Comparison of ENCODE assay signal across 1 cellular context in the genomic region with DNA sequence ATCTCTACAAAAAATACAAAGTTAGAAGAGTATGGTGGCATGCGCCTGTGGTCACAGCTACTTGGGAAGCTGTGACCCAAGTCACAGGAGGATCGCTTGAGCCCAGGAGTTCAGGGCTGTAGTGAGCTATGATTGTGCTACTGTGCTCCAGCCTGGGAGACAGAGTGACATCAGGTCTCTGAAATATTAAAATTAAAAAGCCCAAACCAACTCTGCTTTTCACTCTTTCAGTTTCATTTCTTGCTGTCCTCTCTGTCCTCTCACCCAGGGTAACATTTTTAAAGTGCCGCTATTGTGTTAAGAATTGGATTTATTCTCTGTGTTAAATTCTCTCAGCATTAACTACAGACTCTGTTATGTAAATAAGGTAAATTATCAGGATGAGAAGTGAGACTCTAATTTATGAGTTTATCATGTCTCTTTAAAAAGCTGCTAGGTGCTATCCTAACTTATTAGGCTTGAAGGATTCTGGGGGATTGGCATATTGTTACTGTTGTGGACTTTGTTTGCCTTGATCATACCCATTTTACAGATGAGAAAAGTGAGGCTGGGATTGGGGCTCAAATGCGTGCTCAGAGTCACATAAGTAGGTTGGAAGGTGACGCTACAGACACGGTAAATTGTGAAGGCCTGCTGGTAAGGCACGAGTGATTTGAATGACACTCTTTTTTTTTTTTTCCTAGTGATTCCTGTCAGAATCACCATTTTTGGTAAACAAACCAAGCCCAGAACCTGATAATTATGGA.
TF ChIP-seq lines count a peak whose summit lies in the region.

No MANE protein-coding gene starts in this region.

TF ChIP-seq in K562, 482 proteins besides CTCF, POLR2A, EP300 and RAD21:
- TF ChIP-seq ADNP (tag; IDR thresholded peaks at IDR 0.05) (peak; percentile 29; the same call in 1 of the 2 replicates), JUNB (CRISPR knock-in tag; conservative IDR thresholded peaks at IDR 0.05) (no peak), RFX5 (IDR thresholded peaks at IDR 0.05; ENCODE audit: low read depth, low read length) (no peak), GTF2A2 (tag; IDR thresholded peaks at IDR 0.05) (no peak), ZNF57 (CRISPR knock-in tag; IDR thresholded peaks at IDR 0.05) (no peak), RBM25 (IDR thresholded peaks at IDR 0.05; ENCODE audit: low read depth, low read length, severe bottlenecking) (peak; percentile 92), TSC22D4 (tag; IDR thresholded peaks at IDR 0.05) (no peak), PRMT5 (CRISPR knock-in tag; IDR thresholded peaks at IDR 0.05) (no peak)
- TF ChIP-seq, protein P1, sequence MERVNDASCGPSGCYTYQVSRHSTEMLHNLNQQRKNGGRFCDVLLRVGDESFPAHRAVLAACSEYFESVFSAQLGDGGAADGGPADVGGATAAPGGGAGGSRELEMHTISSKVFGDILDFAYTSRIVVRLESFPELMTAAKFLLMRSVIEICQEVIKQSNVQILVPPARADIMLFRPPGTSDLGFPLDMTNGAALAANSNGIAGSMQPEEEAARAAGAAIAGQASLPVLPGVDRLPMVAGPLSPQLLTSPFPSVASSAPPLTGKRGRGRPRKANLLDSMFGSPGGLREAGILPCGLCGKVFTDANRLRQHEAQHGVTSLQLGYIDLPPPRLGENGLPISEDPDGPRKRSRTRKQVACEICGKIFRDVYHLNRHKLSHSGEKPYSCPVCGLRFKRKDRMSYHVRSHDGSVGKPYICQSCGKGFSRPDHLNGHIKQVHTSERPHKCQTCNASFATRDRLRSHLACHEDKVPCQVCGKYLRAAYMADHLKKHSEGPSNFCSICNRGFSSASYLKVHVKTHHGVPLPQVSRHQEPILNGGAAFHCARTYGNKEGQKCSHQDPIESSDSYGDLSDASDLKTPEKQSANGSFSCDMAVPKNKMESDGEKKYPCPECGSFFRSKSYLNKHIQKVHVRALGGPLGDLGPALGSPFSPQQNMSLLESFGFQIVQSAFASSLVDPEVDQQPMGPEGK (CRISPR knock-in tag; IDR thresholded peaks at IDR 0.05; ENCODE audit: borderline replicate concordance): no peak
- TF ChIP-seq, protein P2, sequence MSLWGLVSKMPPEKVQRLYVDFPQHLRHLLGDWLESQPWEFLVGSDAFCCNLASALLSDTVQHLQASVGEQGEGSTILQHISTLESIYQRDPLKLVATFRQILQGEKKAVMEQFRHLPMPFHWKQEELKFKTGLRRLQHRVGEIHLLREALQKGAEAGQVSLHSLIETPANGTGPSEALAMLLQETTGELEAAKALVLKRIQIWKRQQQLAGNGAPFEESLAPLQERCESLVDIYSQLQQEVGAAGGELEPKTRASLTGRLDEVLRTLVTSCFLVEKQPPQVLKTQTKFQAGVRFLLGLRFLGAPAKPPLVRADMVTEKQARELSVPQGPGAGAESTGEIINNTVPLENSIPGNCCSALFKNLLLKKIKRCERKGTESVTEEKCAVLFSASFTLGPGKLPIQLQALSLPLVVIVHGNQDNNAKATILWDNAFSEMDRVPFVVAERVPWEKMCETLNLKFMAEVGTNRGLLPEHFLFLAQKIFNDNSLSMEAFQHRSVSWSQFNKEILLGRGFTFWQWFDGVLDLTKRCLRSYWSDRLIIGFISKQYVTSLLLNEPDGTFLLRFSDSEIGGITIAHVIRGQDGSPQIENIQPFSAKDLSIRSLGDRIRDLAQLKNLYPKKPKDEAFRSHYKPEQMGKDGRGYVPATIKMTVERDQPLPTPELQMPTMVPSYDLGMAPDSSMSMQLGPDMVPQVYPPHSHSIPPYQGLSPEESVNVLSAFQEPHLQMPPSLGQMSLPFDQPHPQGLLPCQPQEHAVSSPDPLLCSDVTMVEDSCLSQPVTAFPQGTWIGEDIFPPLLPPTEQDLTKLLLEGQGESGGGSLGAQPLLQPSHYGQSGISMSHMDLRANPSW (CRISPR knock-in tag; IDR thresholded peaks at IDR 0.05): no peak
TF ChIP-seq in K562: peak in this region for 2.
